In genomic region chr5:162410365-162410764, GRCh38 we compare ENCODE assay signal across 16 cellular contexts.
DNase-seq lines count a peak whose midpoint lies in the region; ATAC-seq and TF ChIP-seq lines count a peak whose summit lies in the region.
"Had no signal": no experiment of that assay in that cellular context is flagged by ENCODE, and none has a peak within 500 bp of the region (broad histone marks: within the 10 kb centered on the region; RNA-seq: fewer than 3 reads in every experiment).

No MANE protein-coding gene starts in this region.

- H2AFZ ChIP-seq in neural progenitor cell (replicated peaks) = peak overlapping the region; percentile 34

- H3K36me3 ChIP-seq in adrenal gland (replicated peaks in 1 of 2) (no peaks in the 10 kb centered on the region), esophagus muscularis mucosa (no peaks in the 10 kb centered on the region), neural progenitor cell (no peaks in the 10 kb centered on the region)
- H3K36me3 ChIP-seq: HAP-1 had no signal

- H3K4me2 ChIP-seq in neural progenitor cell = no peak overlapping the region

- no peak overlapping the region for H3K4me3 ChIP-seq in adrenal gland
- no peak overlapping the region for H3K4me3 ChIP-seq in esophagus muscularis mucosa
- H3K4me3 ChIP-seq in neural progenitor cell = no peak overlapping the region
- H3K4me3 ChIP-seq: HAP-1 had no signal

- WGBS in adrenal gland, 4 donors = 33 to 62% (median 51%) methylated on average over 7 to 8 of the region's 8 CpGs
- 53% methylated on average over 8 of the region's 8 CpGs for WGBS in esophagus muscularis mucosa

- intact Hi-C loops in adrenal gland (cut with DNase I) (no loop called here), esophagus muscularis mucosa (cut with DNase I) (no loop called here)
- intact Hi-C loops in activated naive CD4-positive, alpha-beta T cell treated with anti-CD3 and anti-CD28 coated beads for 36 hours (cut with micrococcal nuclease) = no loop called here

- H3K27ac ChIP-seq in adrenal gland (no peak overlapping the region), esophagus muscularis mucosa (replicated peaks in 1 of 4) (no peak overlapping the region), neural progenitor cell (no peak overlapping the region)

- H3K9ac ChIP-seq in neural progenitor cell = no peak overlapping the region

- H3K4me1 ChIP-seq in adrenal gland (replicated peaks in 1 of 2) = peaks cover 0 to 5% of the 10 kb centered on the region in 2 donors
- H3K4me1 ChIP-seq in esophagus muscularis mucosa = peaks cover 0 to 7% (median 0%) of the 10 kb centered on the region in 4 donors
- H3K4me1 ChIP-seq in neural progenitor cell = no peaks in the 10 kb centered on the region
- H3K4me1 ChIP-seq: HAP-1 had no signal

- H4K20me1 ChIP-seq in neural progenitor cell (ENCODE audit: low read depth) = no peaks in the 10 kb centered on the region

- TF ChIP-seq CTCF in adrenal gland (IDR thresholded peaks at IDR 0.05) = no peak
- TF ChIP-seq CTCF in esophagus muscularis mucosa (IDR thresholded peaks at IDR 0.05) = no peak
- TF ChIP-seq CTCF in neural progenitor cell (IDR thresholded peaks at IDR 0.05) = no peak
- no peak for TF ChIP-seq CTCF in mesothelial cell of epicardium (IDR thresholded peaks at IDR 0.05; ENCODE audit: unreplicated experiment)

- H3K4me1 Mint-ChIP-seq in neural progenitor cell = no peaks in the 10 kb centered on the region
- H3K4me1 Mint-ChIP-seq in mesothelial cell of epicardium = peaks cover 7% of the 10 kb centered on the region
- no peaks in the 10 kb centered on the region for H3K4me1 Mint-ChIP-seq in activated naive CD4-positive, alpha-beta T cell treated with anti-CD3 and anti-CD28 coated beads for 36 hours (ENCODE audit: low read depth)
- H3K4me1 Mint-ChIP-seq: CD4-positive, alpha-beta memory T cell had no signal

- peak in 4 of 7 donors; percentile 2 to 50 (median 10) for DNase-seq in adrenal gland
- DNase-seq in esophagus muscularis mucosa (ENCODE audit: extremely low spot score) = peak; percentile 87
- DNase-seq in neural progenitor cell (ENCODE audit: low spot score) = no peak
- no peak for DNase-seq in mesothelial cell of epicardium (ENCODE audit: low spot score in 2 of 2, unreplicated experiment in 2 of 2)
- no peak for DNase-seq in activated naive CD4-positive, alpha-beta T cell treated with anti-CD3 and anti-CD28 coated beads for 36 hours
- DNase-seq: C1 segment of cervical spinal cord; Calu3; CD4-positive, alpha-beta memory T cell; COR-L47; DMS53; DMS79 treated with DMSO at 0.1 percent for 48 hours; GF-D8; GOT3; HFFc6 had no signal

- H3K9me3 Mint-ChIP-seq in neural progenitor cell (peaks cover 2% of the 10 kb centered on the region), mesothelial cell of epicardium (no peaks in the 10 kb centered on the region)
- H3K9me3 Mint-ChIP-seq in activated naive CD4-positive, alpha-beta T cell treated with anti-CD3 and anti-CD28 coated beads for 36 hours = peaks cover 2% of the 10 kb centered on the region

- H3K27me3 ChIP-seq in adrenal gland = no peaks in the 10 kb centered on the region
- no peaks in the 10 kb centered on the region for H3K27me3 ChIP-seq in esophagus muscularis mucosa
- H3K27me3 ChIP-seq in neural progenitor cell = no peaks in the 10 kb centered on the region

- H3K27ac Mint-ChIP-seq in neural progenitor cell (no peak overlapping the region), mesothelial cell of epicardium (no peak overlapping the region)
- no peak overlapping the region for H3K27ac Mint-ChIP-seq in activated naive CD4-positive, alpha-beta T cell treated with anti-CD3 and anti-CD28 coated beads for 36 hours
- H3K27ac Mint-ChIP-seq: CD4-positive, alpha-beta memory T cell; HFFc6 had no signal

- H3K9me3 ChIP-seq in adrenal gland (replicated peaks in 1 of 3) (no peaks in the 10 kb centered on the region), esophagus muscularis mucosa (no peaks in the 10 kb centered on the region), neural progenitor cell (ENCODE audit: low read depth) (no peaks in the 10 kb centered on the region)
- H3K9me3 ChIP-seq: HAP-1 had no signal

- CTCF ChIA-PET in activated naive CD4-positive, alpha-beta T cell treated with anti-CD3 and anti-CD28 coated beads for 36 hours (lab: Charles Lee) = no interaction called here

- no peak for TF ChIP-seq POLR2A in adrenal gland (IDR thresholded peaks at IDR 0.05)
- no peak for TF ChIP-seq POLR2A in esophagus muscularis mucosa (IDR thresholded peaks at IDR 0.05; ENCODE audit: low read depth)

- no peak for ATAC-seq in GM18511 (IDR thresholded peaks at IDR 0.05; ENCODE audit: unreplicated experiment)

- no peaks in the 10 kb centered on the region for H3K27me3 Mint-ChIP-seq in neural progenitor cell (ENCODE audit: insufficient read depth, low read depth)
- no peaks in the 10 kb centered on the region for H3K27me3 Mint-ChIP-seq in mesothelial cell of epicardium (ENCODE audit: low read depth)
- H3K27me3 Mint-ChIP-seq in activated naive CD4-positive, alpha-beta T cell treated with anti-CD3 and anti-CD28 coated beads for 36 hours (ENCODE audit: low read depth) = no peaks in the 10 kb centered on the region
- H3K27me3 Mint-ChIP-seq: CD4-positive, alpha-beta memory T cell had no signal

- no peak for TF ChIP-seq EP300 in esophagus muscularis mucosa (IDR thresholded peaks at IDR 0.05)

- H3K4me3 Mint-ChIP-seq in neural progenitor cell (no peak overlapping the region), mesothelial cell of epicardium (no peak overlapping the region)
- H3K4me3 Mint-ChIP-seq in activated naive CD4-positive, alpha-beta T cell treated with anti-CD3 and anti-CD28 coated beads for 36 hours = no peak overlapping the region
- H3K4me3 Mint-ChIP-seq: CD4-positive, alpha-beta memory T cell; HFFc6 had no signal

- no peaks in the 10 kb centered on the region for H3K79me2 ChIP-seq in neural progenitor cell (ENCODE audit: low read depth)

- H3K36me3 Mint-ChIP-seq in neural progenitor cell (no peaks in the 10 kb centered on the region), mesothelial cell of epicardium (no peaks in the 10 kb centered on the region)
- no peaks in the 10 kb centered on the region for H3K36me3 Mint-ChIP-seq in activated naive CD4-positive, alpha-beta T cell treated with anti-CD3 and anti-CD28 coated beads for 36 hours (ENCODE audit: low read depth)
- H3K36me3 Mint-ChIP-seq: CD4-positive, alpha-beta memory T cell had no signal

- H3F3A ChIP-seq in neural progenitor cell (ENCODE audit: low read depth) = no peaks in the 10 kb centered on the region

Comparison
In these comparisons a context has a peak if more than half of its experiments do, and no peak if none do; other contexts are left out.
1. DNase-seq: peak in adrenal gland (4 of 7) and esophagus muscularis mucosa (single experiment); none in neural progenitor cell (single experiment), mesothelial cell of epicardium (0 of 2) and activated naive CD4-positive, alpha-beta T cell treated with anti-CD3 and anti-CD28 coated beads for 36 hours (single experiment).